27 cellular contexts compared by ENCODE assay signal in genomic region chr12:68491204-68491960, GRCh38.
"Had no signal": no experiment of that assay in that cellular context is flagged by ENCODE, and none has a peak within 500 bp of the region (broad histone marks: within the 10 kb centered on the region; RNA-seq: fewer than 3 reads in every experiment).

No MANE protein-coding gene starts in this region.

- H3K4me3 ChIP-seq: esophagus squamous epithelium, heart right ventricle, left lung, lower lobe of right lung, testis, transverse colon had no signal

- H3K27ac ChIP-seq: brain microvascular endothelial cell, esophagus squamous epithelium, heart right ventricle, left lung, lower lobe of right lung, testis, transverse colon had no signal

- H3K36me3 ChIP-seq: brain microvascular endothelial cell, esophagus squamous epithelium, heart right ventricle, left lung, lower lobe of right lung, transverse colon had no signal

- H3K4me1 Mint-ChIP-seq: activated B cell treated with CpG ODN at 0.5 μM for 24 hours had no signal

- H3K4me1 ChIP-seq: left lung, lower lobe of right lung, testis, transverse colon had no signal

- DNase-seq: activated B cell treated with CpG ODN at 0.5 μM for 24 hours; activated CD4-positive, alpha-beta memory T cell treated with anti-CD3 and anti-CD28 coated beads for 36 hours; activated CD4-positive, alpha-beta T cell treated with anti-CD3 and anti-CD28 coated beads for 4 hours; activated effector memory CD4-positive, alpha-beta T cell treated with Interleukin-2 at 50 U/mL for 16 hours; activated naive CD4-positive, alpha-beta T cell treated with Interleukin-2 at 50 U/mL for 16 hours; activated naive CD8-positive, alpha-beta T cell treated with anti-CD3 and anti-CD28 coated beads, Interleukin-2, amount 10 ng/mL, durations not matched to agents 7 days and 5 days; activated T-cell treated with anti-CD3 and anti-CD28 coated beads, Interleukin-2, amount 50 U/mL, for 48 hours; amniotic stem cell; brain microvascular endothelial cell; endodermal cell; esophagus squamous epithelium; foreskin melanocyte; heart right ventricle; left lung; lower lobe of right lung; mesenchymal stem cell; posterior cingulate gyrus; right cardiac atrium; stimulated activated CD4-positive, alpha-beta T cell treated with anti-CD3 and anti-CD28 coated beads, Interleukin-15, amount 100 ng/mL, for 24 hours; stimulated activated CD4-positive, alpha-beta T cell treated with anti-CD3 and anti-CD28 coated beads, Interleukin-2, amount 100 ng/mL, for 24 hours; stimulated activated naive CD4-positive, alpha-beta T cell treated with Interleukin-2 at 50 U/mL for 16 hours; T-helper 1 cell; testis; transverse colon had no signal

- H3K27me3 Mint-ChIP-seq: activated B cell treated with CpG ODN at 0.5 μM for 24 hours; activated naive CD8-positive, alpha-beta T cell treated with anti-CD3 and anti-CD28 coated beads, Interleukin-2, amount 10 ng/mL, durations not matched to agents 7 days and 5 days had no signal

- FAIRE-seq: astrocyte had no signal

- H3K4me3 Mint-ChIP-seq: activated B cell treated with CpG ODN at 0.5 μM for 24 hours; activated CD4-positive, alpha-beta memory T cell treated with anti-CD3 and anti-CD28 coated beads for 36 hours; activated naive CD8-positive, alpha-beta T cell treated with anti-CD3 and anti-CD28 coated beads, Interleukin-2, amount 10 ng/mL, durations not matched to agents 7 days and 5 days; endodermal cell; nephron; T-helper 2 cell treated with Interferon-gamma antibody and Interleukin-4, amounts not matched to agents 5 μg/mL and 100 μg/mL, for 36 hours had no signal

- H3K9me3 Mint-ChIP-seq: activated B cell treated with CpG ODN at 0.5 μM for 24 hours; activated CD4-positive, alpha-beta memory T cell treated with anti-CD3 and anti-CD28 coated beads for 36 hours; endodermal cell; T-helper 2 cell treated with Interferon-gamma antibody and Interleukin-4, amounts not matched to agents 5 μg/mL and 100 μg/mL, for 36 hours had no signal

- H3K9me3 ChIP-seq: esophagus squamous epithelium, heart right ventricle, left lung, lower lobe of right lung, testis, transverse colon had no signal

- H3K27me3 ChIP-seq: brain microvascular endothelial cell, heart right ventricle, left lung, testis, transverse colon had no signal

- H3K27ac Mint-ChIP-seq: activated B cell treated with CpG ODN at 0.5 μM for 24 hours; activated CD4-positive, alpha-beta memory T cell treated with anti-CD3 and anti-CD28 coated beads for 36 hours; activated naive CD8-positive, alpha-beta T cell treated with anti-CD3 and anti-CD28 coated beads, Interleukin-2, amount 10 ng/mL, durations not matched to agents 7 days and 5 days; endodermal cell had no signal
